ENCODE assay signal across 18 cellular contexts in genomic region chr20:59428006-59428405, GRCh38.
DNase-seq lines count a peak whose midpoint lies in the region; ATAC-seq, FAIRE-seq and TF ChIP-seq lines count a peak whose summit lies in the region.
"Had no signal": no experiment of that assay in that cellular context is flagged by ENCODE, and none has a peak within 500 bp of the region (broad histone marks: within the 10 kb centered on the region; RNA-seq: fewer than 3 reads in every experiment).

No MANE protein-coding gene starts in this region.

- no peak overlapping the region for H3K4me2 ChIP-seq in GM12878 (ENCODE audit: control insufficient read depth, insufficient read depth)
- H3K4me2 ChIP-seq in neural progenitor cell: no peak overlapping the region

- H3K4me1 Mint-ChIP-seq in neural progenitor cell: no peaks in the 10 kb centered on the region

- FAIRE-seq in HTR-8/SVneo (lab: Jason Lieb, UNC) (peak; percentile 90), GM12878 (lab: Jason Lieb, UNC) (no peak)
- FAIRE-seq: GM12892, GM19239, H1 had no signal

- TF ChIP-seq RAD21 in GM12878 (IDR thresholded peaks at IDR 0.05; ENCODE audit: insufficient read depth, low read depth, low read length): no peak

- H3K36me3 ChIP-seq in GM12878 (ENCODE audit: control insufficient read depth in 2 of 2, insufficient read depth in 2 of 2, low read length in 1 of 2): no peaks in the 10 kb centered on the region
- H3K36me3 ChIP-seq in neural progenitor cell: no peaks in the 10 kb centered on the region

- SMC1A ChIA-PET in GM12878 (lab: Charles Lee; ENCODE audit: uncharacterized antibody, unreplicated experiment): no interaction called here

- H3K79me2 ChIP-seq in GM12878 (ENCODE audit: control insufficient read depth, insufficient read depth, low read length) (no peaks in the 10 kb centered on the region), neural progenitor cell (ENCODE audit: low read depth) (no peaks in the 10 kb centered on the region)

- RAD21 ChIA-PET in GM12878 (lab: Charles Lee; ENCODE audit: unreplicated experiment): no interaction called here

- H3K27me3 Mint-ChIP-seq in neural progenitor cell (ENCODE audit: insufficient read depth, low read depth): peaks cover 3% of the 10 kb centered on the region

- H3K4me3 Mint-ChIP-seq in neural progenitor cell: peak overlapping the region; percentile 2

- H3K9me3 ChIP-seq in GM12878 (replicated peaks; ENCODE audit: control insufficient read depth, insufficient read depth, low read length): no peaks in the 10 kb centered on the region
- H3K9me3 ChIP-seq in neural progenitor cell (ENCODE audit: low read depth): no peaks in the 10 kb centered on the region

- H3K27me3 ChIP-seq in GM12878 (replicated peaks in 1 of 2; ENCODE audit: control insufficient read depth in 2 of 2, insufficient read depth in 2 of 2, low read length in 1 of 2) (no peaks in the 10 kb centered on the region; a peak in 1 of 4 replicates), neural progenitor cell (no peaks in the 10 kb centered on the region)

- ATAC-seq in GM12878 (no peak), GM21360 (IDR thresholded peaks at IDR 0.05; ENCODE audit: unreplicated experiment) (no peak)

- no peak overlapping the region for H2AFZ ChIP-seq in GM12878 (ENCODE audit: control insufficient read depth, low read depth, low read length)
- no peak overlapping the region for H2AFZ ChIP-seq in neural progenitor cell (replicated peaks)
- H2AFZ ChIP-seq: GM23248 had no signal

- no peaks in the 10 kb centered on the region for H3K4me1 ChIP-seq in GM12878 (ENCODE audit: control insufficient read depth, insufficient read depth, low read length)
- H3K4me1 ChIP-seq in neural progenitor cell: peaks cover 7% of the 10 kb centered on the region

- H3K9ac ChIP-seq in GM12878 (ENCODE audit: control insufficient read depth, insufficient read depth, low read length) (no peak overlapping the region), neural progenitor cell (no peak overlapping the region)
- H3K9ac ChIP-seq: GM23248 had no signal

- TF ChIP-seq EP300 in GM12878 (IDR thresholded peaks at IDR 0.05; ENCODE audit: borderline replicate concordance in 1 of 2, control insufficient read depth in 1 of 2, low read depth in 2 of 2, low read length in 2 of 2): no peak

- TF ChIP-seq CTCF in GM12878 (IDR thresholded peaks at IDR 0.05 in 2 of 3, conservative IDR thresholded peaks at IDR 0.05 in 1 of 3; ENCODE audit: control insufficient read depth in 2 of 3, extremely low read depth in 1 of 3, insufficient read depth in 1 of 3, low read depth in 3 of 3, low read length in 3 of 3): no peak
- TF ChIP-seq CTCF in neural progenitor cell (IDR thresholded peaks at IDR 0.05): no peak

- H3K36me3 Mint-ChIP-seq in neural progenitor cell: no peaks in the 10 kb centered on the region
- H3K36me3 Mint-ChIP-seq: CD4-positive, alpha-beta memory T cell had no signal

- H4K20me1 ChIP-seq in GM12878 (ENCODE audit: control insufficient read depth, insufficient read depth) (no peaks in the 10 kb centered on the region), neural progenitor cell (ENCODE audit: low read depth) (no peaks in the 10 kb centered on the region)

- no peaks in the 10 kb centered on the region for H3F3A ChIP-seq in neural progenitor cell (ENCODE audit: low read depth)

- POLR2A ChIA-PET in GM12878 (lab: Charles Lee): no interaction called here

- H3K27ac ChIP-seq in GM12878 (ENCODE audit: control insufficient read depth, insufficient read depth) (no peak overlapping the region), neural progenitor cell (no peak overlapping the region)
- H3K27ac ChIP-seq: GM23248 had no signal

- intact Hi-C loops in GM12878 (cut with micrococcal nuclease; ENCODE audit: unreplicated experiment): no loop called here

- in situ Hi-C loops in GM12878 (cut with MboI): no loop called here

- CTCF ChIA-PET in GM12878 (lab: Yijun Ruan, JAX): no interaction called here

- no peak overlapping the region for H3K27ac Mint-ChIP-seq in neural progenitor cell

- peaks cover 4% of the 10 kb centered on the region for H3K9me3 Mint-ChIP-seq in neural progenitor cell

- no TSS peak for BruUV-seq in GM12878 (replicated peaks; lab: Mats Ljungman, UMichigan)

- DNase-seq in HTR-8/SVneo (ENCODE audit: insufficient read length, low spot score) (no peak), GM12878 (ENCODE audit: low read depth, low spot score) (no peak), neural progenitor cell (ENCODE audit: low spot score) (no peak), MV-4-11 (lab: John Stamatoyannopoulos, UW) (no peak)
- DNase-seq in activated naive CD4-positive, alpha-beta T cell treated with Interleukin-2 at 50 U/mL for 16 hours: no peak
- DNase-seq: C1 segment of cervical spinal cord; Calu3; CD4-positive, alpha-beta memory T cell; COR-L47; DMS79 treated with DMSO at 0.1 percent for 48 hours; GF-D8; H7; HCEC 1CT had no signal

- no peak for TF ChIP-seq POLR2A in GM12878 (IDR thresholded peaks at IDR 0.05; ENCODE audit: low read depth, low read length)

- H3K4me3 ChIP-seq in GM12878 (no peak overlapping the region), neural progenitor cell (no peak overlapping the region)
- H3K4me3 ChIP-seq: GM23248 had no signal

TF ChIP-seq in GM12878, 131 proteins besides CTCF, POLR2A, EP300 and RAD21:
- TF ChIP-seq ZNF217 (IDR thresholded peaks at IDR 0.05): no peak
- no peak for TF ChIP-seq ASH2L (IDR thresholded peaks at IDR 0.05; ENCODE audit: borderline replicate concordance, low read depth)
- TF ChIP-seq ZNF24 (IDR thresholded peaks at IDR 0.05): peak; percentile 95
- TF ChIP-seq ATF2 (IDR thresholded peaks at IDR 0.05; ENCODE audit: low read length): no peak
TF ChIP-seq in GM12878: peak in this region for 1.
